In genomic region chr9:133991964-133992779, GRCh38 we compare ENCODE assay signal across 8 cellular contexts. TPM values are rescaled to one million over a fixed set of nuclear protein-coding genes. Genes with fewer than 3 reads are reported as not detected.
DNase-seq lines count a peak whose midpoint lies in the region; ATAC-seq and TF ChIP-seq lines count a peak whose summit lies in the region.

TSS of gene VAV2 (minus strand) at chr9:133992324. CDS start at chr9:133992278, 46 bp downstream.

- no peaks in the 10 kb centered on the region for H3K36me3 ChIP-seq in prostate gland

- H3K4me3 ChIP-seq in prostate gland: peak within 1 kb of the TSS; percentile 56 to 68

- peak within 1 kb of the TSS; percentile 66 for H3K4me3 Mint-ChIP-seq in activated naive CD8-positive, alpha-beta T cell treated with anti-CD3 and anti-CD28 coated beads, Interleukin-2, amount 10 ng/mL, durations not matched to agents 7 days and 5 days

- 0% methylated on average over 64 of the region's 124 CpGs for WGBS in prostate gland

- POLR2A ChIA-PET in RWPE1 (lab: Yijun Ruan, JAX; ENCODE audit: low non-redundant PET): interaction anchor here (1.0 to 1.8 kb wide), 2 partner anchors 47 to 118 kb away, joined by 4 to 6 read pairs; no protein-coding TSS in a partner anchor
- POLR2A ChIA-PET in activated naive CD8-positive, alpha-beta T cell treated with anti-CD3 and anti-CD28 coated beads, Interleukin-2, amount 10 ng/mL, durations not matched to agents 7 days and 5 days (lab: Charles Lee): interaction anchor here (0.5 to 1.1 kb wide), 2 partner anchors 36 to 199 kb away, joined by 3 read pairs; no protein-coding TSS in a partner anchor

- intact Hi-C loops in left cardiac atrium (cut with DNase I) (loop anchor here in 1 of 2 donors (5.0 kb wide), 1 partner anchor 200 kb away; no protein-coding TSS in a partner anchor), prostate gland (cut with DNase I) (no loop called here)

- H3K4me1 Mint-ChIP-seq in activated naive CD8-positive, alpha-beta T cell treated with anti-CD3 and anti-CD28 coated beads, Interleukin-2, amount 10 ng/mL, durations not matched to agents 7 days and 5 days: peaks cover 1% of the 10 kb centered on the region

- H3K27me3 ChIP-seq in prostate gland (replicated peaks; ENCODE audit: insufficient read depth): no peaks in the 10 kb centered on the region

- H3K4me1 ChIP-seq in prostate gland (replicated peaks): no peaks in the 10 kb centered on the region

- in situ Hi-C loops in Caki2 (cut with HindIII; ENCODE audit: low pct_unique_long_range_greater_than_20kb, low sequenced_read_pairs): no loop called here

- no peak for TF ChIP-seq POLR2A in prostate gland (IDR thresholded peaks at IDR 0.05)

- H3K36me3 Mint-ChIP-seq in activated naive CD8-positive, alpha-beta T cell treated with anti-CD3 and anti-CD28 coated beads, Interleukin-2, amount 10 ng/mL, durations not matched to agents 7 days and 5 days: no peaks in the 10 kb centered on the region

- TF ChIP-seq CTCF in RWPE1 (conservative IDR thresholded peaks at IDR 0.05; ENCODE audit: low read depth) (no peak), prostate gland (IDR thresholded peaks at IDR 0.05) (no peak)

- peak; percentile 59 for ATAC-seq in GM19463 (IDR thresholded peaks at IDR 0.05; ENCODE audit: unreplicated experiment)
- peak; percentile 37 for ATAC-seq in HG03571 (IDR thresholded peaks at IDR 0.05; ENCODE audit: unreplicated experiment)
- peak; percentile 50 for ATAC-seq in activated naive CD8-positive, alpha-beta T cell treated with anti-CD3 and anti-CD28 coated beads, Interleukin-2, amount 10 ng/mL, durations not matched to agents 7 days and 5 days (ENCODE audit: low read depth)
- peak; percentile 13 to 23 for ATAC-seq in left cardiac atrium

- H3K27me3 Mint-ChIP-seq in activated naive CD8-positive, alpha-beta T cell treated with anti-CD3 and anti-CD28 coated beads, Interleukin-2, amount 10 ng/mL, durations not matched to agents 7 days and 5 days: peaks cover 6% of the 10 kb centered on the region

- peak within 1 kb of the TSS; percentile 99 for H3K27ac ChIP-seq in RWPE1
- peak within 1 kb of the TSS; percentile 89 to 94 for H3K27ac ChIP-seq in prostate gland

- H3K27ac Mint-ChIP-seq in activated naive CD8-positive, alpha-beta T cell treated with anti-CD3 and anti-CD28 coated beads, Interleukin-2, amount 10 ng/mL, durations not matched to agents 7 days and 5 days: no peak within 1 kb of the TSS

- CTCF ChIA-PET in RWPE1 (lab: Yijun Ruan, JAX): interaction anchor here (0.7 to 3.7 kb wide), 3 partner anchors 108 to 264 kb away, joined by 3 to 102 read pairs (median 3); no protein-coding TSS in a partner anchor

- peak; percentile 79 for DNase-seq in Caki2 (ENCODE audit: low read depth)
- DNase-seq in RWPE1 (ENCODE audit: low spot score): peak; percentile 57
- no peak for DNase-seq in activated naive CD8-positive, alpha-beta T cell treated with anti-CD3 and anti-CD28 coated beads, Interleukin-2, amount 10 ng/mL, durations not matched to agents 7 days and 5 days
- DNase-seq in left cardiac atrium: peak; percentile 74
- peak; percentile 46 for DNase-seq in prostate gland (ENCODE audit: low spot score)
- DNase-seq in NCI-H1694 (lab: John Stamatoyannopoulos, UW): no peak

- no peaks in the 10 kb centered on the region for H3K9me3 ChIP-seq in prostate gland

- H3K9me3 Mint-ChIP-seq in activated naive CD8-positive, alpha-beta T cell treated with anti-CD3 and anti-CD28 coated beads, Interleukin-2, amount 10 ng/mL, durations not matched to agents 7 days and 5 days: no peaks in the 10 kb centered on the region

RNA-seq across cellular contexts. Expression of gene VAV2, which starts in this region (rescaled TPM):
- total RNA-seq in Caki2 (2014; rRNA removed; shearing (Covaris generic); ENCODE audit: low replicate concordance): 24.3 and 25.1 TPM in 2 replicates
- 1 to 10 TPM; 4.7 to 6.4 TPM for total RNA-seq in activated naive CD8-positive, alpha-beta T cell treated with anti-CD3 and anti-CD28 coated beads, Interleukin-2, amount 10 ng/mL, durations not matched to agents 7 days and 5 days
- total RNA-seq in left cardiac atrium: 1 to 10 TPM; 8.3 to 9.6 TPM
- total RNA-seq in prostate gland: 10 to 100 TPM; 13.5 to 19.5 TPM

Comparison
In these comparisons a context has a peak if more than half of its experiments do, and no peak if none do; other contexts are left out.
1. DNase-seq: peak in Caki2 (single experiment), RWPE1 (single experiment), left cardiac atrium (single experiment) and prostate gland (single experiment); none in activated naive CD8-positive, alpha-beta T cell treated with anti-CD3 and anti-CD28 coated beads, Interleukin-2, amount 10 ng/mL, durations not matched to agents 7 days and 5 days (single experiment) and NCI-H1694 (single experiment).
2. Peak in every context shown above with its lines, with median percentiles within 50 percentile points of each other: ATAC-seq.